Comparison of ENCODE assay signal across 20 cellular contexts in genomic region chr1:8356256-8357209, GRCh38. TPM values are rescaled to one million over a fixed set of nuclear protein-coding genes. Genes with fewer than 3 reads are reported as not detected.
DNase-seq lines count a peak whose midpoint lies in the region; ATAC-seq, FAIRE-seq and TF ChIP-seq lines count a peak whose summit lies in the region.
"Had no signal": no experiment of that assay in that cellular context is flagged by ENCODE, and none has a peak within 500 bp of the region (broad histone marks: within the 10 kb centered on the region; RNA-seq: fewer than 3 reads in every experiment).

No MANE protein-coding gene starts in this region.

- intact Hi-C loops in right cardiac atrium (cut with DNase I) = no loop called here
- intact Hi-C loops in body of pancreas (cut with DNase I) = no loop called here

- peaks cover 83% of the 10 kb centered on the region for H3K36me3 Mint-ChIP-seq in activated T-cell treated with anti-CD3 and anti-CD28 coated beads, Interleukin-2, amount 50 U/mL, for 24 hours (ENCODE audit: low read depth)
- peaks cover 27% of the 10 kb centered on the region for H3K36me3 Mint-ChIP-seq in activated T-cell treated with anti-CD3 and anti-CD28 coated beads, Interleukin-2, amount 50 U/mL, for 4 hours (ENCODE audit: insufficient read depth)
- peaks cover 27% of the 10 kb centered on the region for H3K36me3 Mint-ChIP-seq in astrocyte (ENCODE audit: low read depth, unreplicated experiment)
- H3K36me3 Mint-ChIP-seq in stimulated activated memory B cell treated with anti-CD40 and anti-IgM and Interleukin-4, amounts not matched to agents 10 μg/mL and 1 μg/mL and 100 μg/mL, for 72 hours = peaks cover 65% of the 10 kb centered on the region

- peaks cover 20% of the 10 kb centered on the region for H3K36me3 ChIP-seq in astrocyte (ENCODE audit: insufficient read depth, low read length)
- H3K36me3 ChIP-seq in body of pancreas (replicated peaks in 1 of 2; ENCODE audit: insufficient read depth in 1 of 2, low read depth in 2 of 2) = peaks cover 48 to 53% of the 10 kb centered on the region in 2 donors

- TF ChIP-seq CTCF in astrocyte (IDR thresholded peaks at IDR 0.05; ENCODE audit: insufficient read depth, low read depth, low read length) (no peak), body of pancreas (IDR thresholded peaks at IDR 0.05) (no peak)

- no peak overlapping the region for H3K4me3 Mint-ChIP-seq in activated T-cell treated with anti-CD3 and anti-CD28 coated beads, Interleukin-2, amount 50 U/mL, for 24 hours
- no peak overlapping the region for H3K4me3 Mint-ChIP-seq in activated T-cell treated with anti-CD3 and anti-CD28 coated beads, Interleukin-2, amount 50 U/mL, for 4 hours
- H3K4me3 Mint-ChIP-seq in astrocyte (ENCODE audit: unreplicated experiment) = no peak overlapping the region
- no peak overlapping the region for H3K4me3 Mint-ChIP-seq in stimulated activated memory B cell treated with anti-CD40 and anti-IgM and Interleukin-4, amounts not matched to agents 10 μg/mL and 1 μg/mL and 100 μg/mL, for 72 hours

- H3K27ac ChIP-seq in astrocyte (ENCODE audit: low read depth, low read length) (no peak overlapping the region), right cardiac atrium (ENCODE audit: low read length) (peak overlapping the region; percentile 11), body of pancreas (no peak overlapping the region)
- H3K27ac ChIP-seq: A549, C4-2B had no signal

- H3K27me3 ChIP-seq in astrocyte (ENCODE audit: insufficient read depth, low read length) = no peaks in the 10 kb centered on the region
- no peaks in the 10 kb centered on the region for H3K27me3 ChIP-seq in right cardiac atrium (ENCODE audit: control insufficient read depth, insufficient read depth)
- no peaks in the 10 kb centered on the region for H3K27me3 ChIP-seq in body of pancreas

- no peak for FAIRE-seq in astrocyte (lab: Jason Lieb, UNC)
- FAIRE-seq: A549, GM19239 had no signal

- no peak for TF ChIP-seq POLR2A in body of pancreas (IDR thresholded peaks at IDR 0.05)

- no peaks in the 10 kb centered on the region for H3K4me1 Mint-ChIP-seq in activated T-cell treated with anti-CD3 and anti-CD28 coated beads, Interleukin-2, amount 50 U/mL, for 24 hours (ENCODE audit: low read depth)
- H3K4me1 Mint-ChIP-seq in activated T-cell treated with anti-CD3 and anti-CD28 coated beads, Interleukin-2, amount 50 U/mL, for 4 hours (ENCODE audit: low read depth) = no peaks in the 10 kb centered on the region
- no peaks in the 10 kb centered on the region for H3K4me1 Mint-ChIP-seq in astrocyte (ENCODE audit: low read depth, unreplicated experiment)
- H3K4me1 Mint-ChIP-seq in stimulated activated memory B cell treated with anti-CD40 and anti-IgM and Interleukin-4, amounts not matched to agents 10 μg/mL and 1 μg/mL and 100 μg/mL, for 72 hours = no peaks in the 10 kb centered on the region

- no peaks in the 10 kb centered on the region for H3K4me1 ChIP-seq in astrocyte (ENCODE audit: insufficient read depth, low read length)
- peaks cover 5% of the 10 kb centered on the region for H3K4me1 ChIP-seq in right cardiac atrium (ENCODE audit: control insufficient read depth, insufficient read depth, low read length)
- H3K4me1 ChIP-seq in body of pancreas = no peaks in the 10 kb centered on the region
- H3K4me1 ChIP-seq: A549 had no signal

- H3K9me3 ChIP-seq in astrocyte (ENCODE audit: insufficient read depth, low read depth, low read length) (no peaks in the 10 kb centered on the region), right cardiac atrium (ENCODE audit: control insufficient read depth, low read length) (no peaks in the 10 kb centered on the region), body of pancreas (no peaks in the 10 kb centered on the region)
- H3K9me3 ChIP-seq: A549 had no signal

- H4K20me1 ChIP-seq in astrocyte (ENCODE audit: insufficient read depth, low read length) = peaks cover 27% of the 10 kb centered on the region

- no peak for ATAC-seq in activated T-cell treated with anti-CD3 and anti-CD28 coated beads, Interleukin-2, amount 50 U/mL, for 4 hours
- no peak for ATAC-seq in right cardiac atrium
- ATAC-seq in stimulated activated memory B cell treated with anti-CD40 and anti-IgM and Interleukin-4, amounts not matched to agents 10 μg/mL and 1 μg/mL and 100 μg/mL, for 72 hours = no peak
- ATAC-seq in HG03095 (IDR thresholded peaks at IDR 0.05; ENCODE audit: unreplicated experiment) = no peak
- no peak for ATAC-seq in body of pancreas
- ATAC-seq: esophagus mucosa, HCT116 had no signal

- H3K9me3 Mint-ChIP-seq in activated T-cell treated with anti-CD3 and anti-CD28 coated beads, Interleukin-2, amount 50 U/mL, for 24 hours = no peaks in the 10 kb centered on the region
- H3K9me3 Mint-ChIP-seq in activated T-cell treated with anti-CD3 and anti-CD28 coated beads, Interleukin-2, amount 50 U/mL, for 4 hours = no peaks in the 10 kb centered on the region
- H3K9me3 Mint-ChIP-seq in astrocyte (ENCODE audit: unreplicated experiment) = peaks cover 2% of the 10 kb centered on the region
- H3K9me3 Mint-ChIP-seq in stimulated activated memory B cell treated with anti-CD40 and anti-IgM and Interleukin-4, amounts not matched to agents 10 μg/mL and 1 μg/mL and 100 μg/mL, for 72 hours = no peaks in the 10 kb centered on the region

- 90% methylated on average over 27 of the region's 27 CpGs for WGBS in right cardiac atrium
- 89 to 94% methylated on average over 13 to 25 of the region's 27 CpGs for WGBS in body of pancreas, 2 donors

- H2AFZ ChIP-seq in astrocyte (ENCODE audit: low read depth, low read length) = no peak overlapping the region

- no peak for DNase-seq in activated T-cell treated with anti-CD3 and anti-CD28 coated beads, Interleukin-2, amount 50 U/mL, for 24 hours
- no peak for DNase-seq in activated T-cell treated with anti-CD3 and anti-CD28 coated beads, Interleukin-2, amount 50 U/mL, for 4 hours
- no peak for DNase-seq in astrocyte (ENCODE audit: low read depth)
- peak in 1 of 3 donors; percentile 33 for DNase-seq in right cardiac atrium
- DNase-seq in body of pancreas = no peak
- DNase-seq in NCI-H2196 (lab: John Stamatoyannopoulos, UW; ENCODE audit: unreplicated experiment) = no peak
- DNase-seq: activated CD4-positive, alpha-beta T cell treated with anti-CD3 and anti-CD28 coated beads, Interleukin-2, amount 50 U/mL, for 4 hours; amniotic stem cell; DND-41; islet precursor cell; NCI-H2029; NCI-H510A had no signal

- no peaks in the 10 kb centered on the region for H3K79me2 ChIP-seq in astrocyte (ENCODE audit: insufficient read depth, low read length)

- H3K27ac Mint-ChIP-seq in activated T-cell treated with anti-CD3 and anti-CD28 coated beads, Interleukin-2, amount 50 U/mL, for 24 hours = peak overlapping the region; percentile 0
- peak overlapping the region; percentile 77 for H3K27ac Mint-ChIP-seq in astrocyte (ENCODE audit: unreplicated experiment)
- H3K27ac Mint-ChIP-seq in stimulated activated memory B cell treated with anti-CD40 and anti-IgM and Interleukin-4, amounts not matched to agents 10 μg/mL and 1 μg/mL and 100 μg/mL, for 72 hours = peak overlapping the region; percentile 34

- H3K27me3 Mint-ChIP-seq in activated T-cell treated with anti-CD3 and anti-CD28 coated beads, Interleukin-2, amount 50 U/mL, for 24 hours = no peaks in the 10 kb centered on the region
- H3K27me3 Mint-ChIP-seq in activated T-cell treated with anti-CD3 and anti-CD28 coated beads, Interleukin-2, amount 50 U/mL, for 4 hours (ENCODE audit: low read depth) = no peaks in the 10 kb centered on the region
- H3K27me3 Mint-ChIP-seq in astrocyte (ENCODE audit: low read depth, unreplicated experiment) = no peaks in the 10 kb centered on the region
- H3K27me3 Mint-ChIP-seq in stimulated activated memory B cell treated with anti-CD40 and anti-IgM and Interleukin-4, amounts not matched to agents 10 μg/mL and 1 μg/mL and 100 μg/mL, for 72 hours = no peaks in the 10 kb centered on the region

- H3K4me2 ChIP-seq in astrocyte (ENCODE audit: low read length) = no peak overlapping the region
- H3K4me2 ChIP-seq: A549, smooth muscle cell had no signal

- no peak overlapping the region for H3K9ac ChIP-seq in astrocyte (ENCODE audit: low read length)

- no peak overlapping the region for H3K4me3 ChIP-seq in astrocyte (ENCODE audit: insufficient read depth, low read depth, low read length)
- no peak overlapping the region for H3K4me3 ChIP-seq in right cardiac atrium (ENCODE audit: low read length)
- no peak overlapping the region for H3K4me3 ChIP-seq in body of pancreas
- H3K4me3 ChIP-seq: A549, smooth muscle cell had no signal

RNA-seq across cellular contexts. Expression of gene SLC45A1, which starts 38.6 kb away (rescaled TPM):
- under 1 TPM; 0.38 to 0.61 (median 0.46) TPM for total RNA-seq in activated T-cell treated with anti-CD3 and anti-CD28 coated beads, Interleukin-2, amount 50 U/mL, for 4 hours
- total RNA-seq in astrocyte = 0.95 and 1.0 TPM in 2 replicates
- 1 to 10 TPM; 2.1 to 3.5 (median 2.8) TPM for total RNA-seq in right cardiac atrium
- 2.5 TPM for polyA plus RNA-seq in right cardiac atrium
- total RNA-seq in body of pancreas = 1 to 10 TPM in 1 of 2 donors, not detected in 1; 1.6 TPM

Comparison
In these comparisons a context has a peak if more than half of its experiments do, and no peak if none do; other contexts are left out.
1. H3K27ac Mint-ChIP-seq: peak in every context shown above with its lines; median percentile 77 in astrocyte; 34 in stimulated activated memory B cell treated with anti-CD40 and anti-IgM and Interleukin-4, amounts not matched to agents 10 μg/mL and 1 μg/mL and 100 μg/mL, for 72 hours; 0 in activated T-cell treated with anti-CD3 and anti-CD28 coated beads, Interleukin-2, amount 50 U/mL, for 24 hours.